In the genomic region with DNA sequence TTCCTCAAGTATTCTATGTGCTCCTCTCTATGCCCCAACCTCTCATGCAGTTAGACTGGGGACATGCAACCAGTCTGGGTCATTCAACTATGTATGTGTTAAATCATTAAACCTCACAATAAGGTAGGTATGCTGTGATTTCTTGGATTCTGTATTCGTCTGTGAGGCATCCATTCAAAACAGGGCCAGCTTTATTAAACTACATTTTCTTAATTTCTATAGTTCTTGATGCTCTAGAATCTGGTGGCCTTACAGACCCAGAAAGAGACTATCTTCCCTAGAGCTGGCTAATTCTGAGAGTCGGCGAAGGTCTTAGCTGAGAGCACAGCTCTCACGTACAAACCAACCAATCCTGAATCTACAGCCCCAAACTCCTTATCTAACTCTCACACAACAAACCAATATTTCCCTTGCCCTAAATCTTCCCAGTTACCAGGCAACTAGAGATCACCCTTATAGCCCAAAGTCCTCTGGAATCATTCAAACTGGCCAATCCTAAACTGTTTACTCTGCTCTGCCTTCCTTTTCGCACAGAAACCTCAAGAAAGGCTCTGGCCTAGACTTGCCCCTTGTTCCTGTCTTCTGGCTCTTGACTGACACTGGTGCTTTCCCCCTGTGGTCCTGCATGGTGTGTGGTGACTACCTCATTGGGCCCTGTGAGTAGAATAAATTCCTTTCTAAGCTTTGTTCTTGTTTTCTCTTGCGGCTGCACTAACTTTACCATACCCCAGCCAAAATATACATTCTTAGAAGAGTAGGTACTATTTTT, we compare ENCODE assay signal across 15 cellular contexts.
DNase-seq lines count a peak whose midpoint lies in the region; ATAC-seq, FAIRE-seq and TF ChIP-seq lines count a peak whose summit lies in the region.
"Had no signal": no experiment of that assay in that cellular context is flagged by ENCODE, and none has a peak within 500 bp of the region (broad histone marks: within the 10 kb centered on the region; RNA-seq: fewer than 3 reads in every experiment).

No MANE protein-coding gene starts in this region.

- DNase-seq in activated naive CD4-positive, alpha-beta T cell treated with anti-CD3 and anti-CD28 coated beads, Interleukin-2, amount 10 ng/mL, durations not matched to agents 7 days and 5 days: peak; percentile 33
- no peak for DNase-seq in activated naive CD4-positive, alpha-beta T cell (lab: John Stamatoyannopoulos, UW)
- no peak for DNase-seq in activated naive CD8-positive, alpha-beta T cell treated with anti-CD3 and anti-CD28 coated beads, Interleukin-2, amount 50 U/mL, for 24 hours
- DNase-seq in HTR-8/SVneo (ENCODE audit: insufficient read length, low spot score) (no peak), SHP77 (lab: John Stamatoyannopoulos, UW) (no peak), ascending aorta (ENCODE audit: low spot score in 2 of 2) (no peak)
- DNase-seq: cortex of kidney; hippocampal formation; KBM-7; SJCRH30; stimulated activated CD4-positive, alpha-beta T cell treated with anti-CD3 and anti-CD28 coated beads, Interleukin-12 subunit alpha, Interleukin-12 subunit beta, amount 100 ng/mL, for 4 hours; stimulated activated naive B cell treated with anti-CD40 and anti-IgM and Interleukin-4, amounts not matched to agents 10 μg/mL and 1 μg/mL and 100 μg/mL, for 72 hours had no signal

- no peaks in the 10 kb centered on the region for H3K36me3 Mint-ChIP-seq in activated naive CD4-positive, alpha-beta T cell treated with anti-CD3 and anti-CD28 coated beads, Interleukin-2, amount 10 ng/mL, durations not matched to agents 7 days and 5 days
- H3K36me3 Mint-ChIP-seq in activated naive CD8-positive, alpha-beta T cell treated with anti-CD3 and anti-CD28 coated beads, Interleukin-2, amount 50 U/mL, for 24 hours (ENCODE audit: low read depth): no peaks in the 10 kb centered on the region
- H3K36me3 Mint-ChIP-seq: stimulated activated naive B cell treated with anti-CD40 and anti-IgM and Interleukin-4, amounts not matched to agents 10 μg/mL and 1 μg/mL and 100 μg/mL, for 72 hours had no signal

- H3K4me3 ChIP-seq in ascending aorta: no peak overlapping the region
- H3K4me3 ChIP-seq: SJCRH30 had no signal

- H3K36me3 ChIP-seq in ascending aorta: no peaks in the 10 kb centered on the region
- H3K36me3 ChIP-seq: SJCRH30 had no signal

- H3K4me1 ChIP-seq in ascending aorta: no peaks in the 10 kb centered on the region
- H3K4me1 ChIP-seq: SJCRH30 had no signal

- no peaks in the 10 kb centered on the region for H3K9me3 ChIP-seq in ascending aorta
- H3K9me3 ChIP-seq: SJCRH30 had no signal

- no peaks in the 10 kb centered on the region for H3K27me3 ChIP-seq in ascending aorta
- H3K27me3 ChIP-seq: SJCRH30 had no signal

- CTCF ChIA-PET in activated naive CD4-positive, alpha-beta T cell treated with anti-CD3 and anti-CD28 coated beads, Interleukin-2, amount 10 ng/mL, durations not matched to agents 7 days and 5 days (lab: Charles Lee): interaction anchor here (0.6 kb wide), 1 partner anchor 17 kb away, joined by 3 read pairs; no protein-coding TSS in a partner anchor

- no peak for FAIRE-seq in HTR-8/SVneo (lab: Jason Lieb, UNC)
- FAIRE-seq: H1 had no signal

- H3K4me3 Mint-ChIP-seq in activated naive CD4-positive, alpha-beta T cell treated with anti-CD3 and anti-CD28 coated beads, Interleukin-2, amount 10 ng/mL, durations not matched to agents 7 days and 5 days: no peak overlapping the region
- no peak overlapping the region for H3K4me3 Mint-ChIP-seq in activated naive CD8-positive, alpha-beta T cell treated with anti-CD3 and anti-CD28 coated beads, Interleukin-2, amount 50 U/mL, for 24 hours
- H3K4me3 Mint-ChIP-seq: stimulated activated naive B cell treated with anti-CD40 and anti-IgM and Interleukin-4, amounts not matched to agents 10 μg/mL and 1 μg/mL and 100 μg/mL, for 72 hours had no signal

- TF ChIP-seq CTCF in ascending aorta (IDR thresholded peaks at IDR 0.05): no peak

- H3K27ac ChIP-seq in ascending aorta: no peak overlapping the region
- H3K27ac ChIP-seq: SJCRH30 had no signal

- no peak overlapping the region for H3K27ac Mint-ChIP-seq in activated naive CD4-positive, alpha-beta T cell treated with anti-CD3 and anti-CD28 coated beads, Interleukin-2, amount 10 ng/mL, durations not matched to agents 7 days and 5 days
- H3K27ac Mint-ChIP-seq in activated naive CD8-positive, alpha-beta T cell treated with anti-CD3 and anti-CD28 coated beads, Interleukin-2, amount 50 U/mL, for 24 hours: peak overlapping the region; percentile 41
- H3K27ac Mint-ChIP-seq: stimulated activated naive B cell treated with anti-CD40 and anti-IgM and Interleukin-4, amounts not matched to agents 10 μg/mL and 1 μg/mL and 100 μg/mL, for 72 hours had no signal

- intact Hi-C loops in ascending aorta (cut with DNase I): no loop called here

- H3K27me3 Mint-ChIP-seq in activated naive CD4-positive, alpha-beta T cell treated with anti-CD3 and anti-CD28 coated beads, Interleukin-2, amount 10 ng/mL, durations not matched to agents 7 days and 5 days: no peaks in the 10 kb centered on the region
- H3K27me3 Mint-ChIP-seq in activated naive CD8-positive, alpha-beta T cell treated with anti-CD3 and anti-CD28 coated beads, Interleukin-2, amount 50 U/mL, for 24 hours: no peaks in the 10 kb centered on the region
- H3K27me3 Mint-ChIP-seq: stimulated activated naive B cell treated with anti-CD40 and anti-IgM and Interleukin-4, amounts not matched to agents 10 μg/mL and 1 μg/mL and 100 μg/mL, for 72 hours had no signal

- peaks cover 17% of the 10 kb centered on the region for H3K4me1 Mint-ChIP-seq in activated naive CD4-positive, alpha-beta T cell treated with anti-CD3 and anti-CD28 coated beads, Interleukin-2, amount 10 ng/mL, durations not matched to agents 7 days and 5 days
- H3K4me1 Mint-ChIP-seq in activated naive CD8-positive, alpha-beta T cell treated with anti-CD3 and anti-CD28 coated beads, Interleukin-2, amount 50 U/mL, for 24 hours: peaks cover 44% of the 10 kb centered on the region

- no peaks in the 10 kb centered on the region for H3K9me3 Mint-ChIP-seq in activated naive CD4-positive, alpha-beta T cell treated with anti-CD3 and anti-CD28 coated beads, Interleukin-2, amount 10 ng/mL, durations not matched to agents 7 days and 5 days
- no peaks in the 10 kb centered on the region for H3K9me3 Mint-ChIP-seq in activated naive CD8-positive, alpha-beta T cell treated with anti-CD3 and anti-CD28 coated beads, Interleukin-2, amount 50 U/mL, for 24 hours
- H3K9me3 Mint-ChIP-seq: stimulated activated naive B cell treated with anti-CD40 and anti-IgM and Interleukin-4, amounts not matched to agents 10 μg/mL and 1 μg/mL and 100 μg/mL, for 72 hours had no signal

- ATAC-seq in HG02981 (IDR thresholded peaks at IDR 0.05; ENCODE audit: unreplicated experiment) (peak; percentile 76), HG02970 (IDR thresholded peaks at IDR 0.05; ENCODE audit: low FRiP score, unreplicated experiment) (no peak)
- peak; percentile 92 for ATAC-seq in activated naive CD8-positive, alpha-beta T cell treated with anti-CD3 and anti-CD28 coated beads, Interleukin-2, amount 50 U/mL, for 24 hours
